ENCODE assay signal across 26 cellular contexts in the genomic region with DNA sequence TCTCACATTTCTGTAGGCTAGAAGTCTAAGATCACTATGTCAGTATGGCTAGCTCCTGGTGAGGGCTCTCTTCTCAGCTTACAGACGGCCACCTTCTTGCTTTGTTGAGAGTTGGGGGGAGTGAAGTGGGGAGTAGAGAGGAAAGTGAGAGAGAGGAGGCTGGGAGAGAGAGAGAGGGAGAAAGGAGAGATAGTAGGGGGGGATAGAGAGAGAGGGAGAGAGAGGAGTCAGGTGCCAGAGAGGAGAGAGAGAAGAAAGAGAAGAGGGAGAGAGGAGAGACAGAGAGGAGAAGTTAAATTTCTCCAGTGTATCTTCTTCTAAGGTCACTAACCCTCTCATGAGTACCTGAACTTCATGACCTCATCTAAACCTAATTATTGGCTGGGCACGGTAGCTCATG. TPM values are rescaled to one million over a fixed set of nuclear protein-coding genes. Genes with fewer than 3 reads are reported as not detected.
DNase-seq lines count a peak whose midpoint lies in the region; ATAC-seq, FAIRE-seq and TF ChIP-seq lines count a peak whose summit lies in the region.
"Had no signal": no experiment of that assay in that cellular context is flagged by ENCODE, and none has a peak within 500 bp of the region (broad histone marks: within the 10 kb centered on the region; RNA-seq: fewer than 3 reads in every experiment).

No MANE protein-coding gene starts in this region.

- DNase-seq in activated CD4-positive, alpha-beta T cell treated with anti-CD3 and anti-CD28 coated beads, Interleukin-2, amount 10 ng/mL, durations not matched to agents 7 days and 5 days: no peak
- no peak for DNase-seq in activated CD4-positive, alpha-beta T cell treated with anti-CD3 and anti-CD28 coated beads for 4 hours
- no peak for DNase-seq in T-helper 17 cell
- DNase-seq in stimulated activated effector memory CD8-positive, alpha-beta T cell treated with anti-CD3 and anti-CD28 coated beads, Interleukin-12 subunit alpha, Interleukin-12 subunit beta, amount 100 ng/mL, for 72 hours (ENCODE audit: low spot score in 2 of 2): no peak
- no peak for DNase-seq in GDM1 (lab: John Stamatoyannopoulos, UW)
- no peak for DNase-seq in H54 (ENCODE audit: insufficient read length, low spot score)
- DNase-seq: 8988T; ACHN; KBM-7; MV-4-11; NCI-H1105 treated with DMSO at 0.1 percent for 48 hours; NCI-H146; NCI-H1930; NCI-H2107; NCI-H524; NCI-H748 treated with DMSO at 0.1 percent for 48 hours; NK-92 treated with Interleukin-12 subunit alpha and Interleukin-12 subunit beta, amount 100 ng/mL, for 24 hours; PC-3; SJCRH30 had no signal

- peaks cover 15% of the 10 kb centered on the region for H3K36me3 Mint-ChIP-seq in activated CD4-positive, alpha-beta T cell treated with anti-CD3 and anti-CD28 coated beads, Interleukin-2, amount 10 ng/mL, durations not matched to agents 7 days and 5 days (ENCODE audit: low read depth)
- H3K36me3 Mint-ChIP-seq in T-helper 17 cell (ENCODE audit: low read depth): peaks cover 5% of the 10 kb centered on the region
- H3K36me3 Mint-ChIP-seq in dendritic cell treated with granulocyte-macrophage colony-stimulating factor and Interleukin-4, amounts not matched to agents 40 ng/mL and 50 ng/mL, for 4 days (ENCODE audit: low read depth): peaks cover 70% of the 10 kb centered on the region
- peaks cover 61% of the 10 kb centered on the region for H3K36me3 Mint-ChIP-seq in stimulated activated effector memory CD8-positive, alpha-beta T cell treated with anti-CD3 and anti-CD28 coated beads, Interleukin-12 subunit alpha, Interleukin-12 subunit beta, amount 100 ng/mL, for 72 hours

- H3K9me3 ChIP-seq in T-helper 17 cell (ENCODE audit: control insufficient read depth, low read length, poor library complexity, severe bottlenecking): no peaks in the 10 kb centered on the region
- H3K9me3 ChIP-seq: HAP-1, SJCRH30 had no signal

- ATAC-seq in T-helper 17 cell: no peak
- no peak for ATAC-seq in stimulated activated effector memory CD8-positive, alpha-beta T cell treated with anti-CD3 and anti-CD28 coated beads, Interleukin-12 subunit alpha, Interleukin-12 subunit beta, amount 100 ng/mL, for 72 hours
- ATAC-seq in GM21619 (IDR thresholded peaks at IDR 0.05; ENCODE audit: unreplicated experiment): no peak
- ATAC-seq: GM23338, PC-3 had no signal

- peak overlapping the region; percentile 27 for H3K27ac Mint-ChIP-seq in activated CD4-positive, alpha-beta T cell treated with anti-CD3 and anti-CD28 coated beads, Interleukin-2, amount 10 ng/mL, durations not matched to agents 7 days and 5 days
- H3K27ac Mint-ChIP-seq in T-helper 17 cell: peak overlapping the region; percentile 19
- H3K27ac Mint-ChIP-seq in dendritic cell treated with granulocyte-macrophage colony-stimulating factor and Interleukin-4, amounts not matched to agents 40 ng/mL and 50 ng/mL, for 4 days: peak overlapping the region; percentile 3
- peak overlapping the region; percentile 0 for H3K27ac Mint-ChIP-seq in stimulated activated effector memory CD8-positive, alpha-beta T cell treated with anti-CD3 and anti-CD28 coated beads, Interleukin-12 subunit alpha, Interleukin-12 subunit beta, amount 100 ng/mL, for 72 hours
- H3K27ac Mint-ChIP-seq: GM23338 had no signal

- H3K4me3 Mint-ChIP-seq in activated CD4-positive, alpha-beta T cell treated with anti-CD3 and anti-CD28 coated beads, Interleukin-2, amount 10 ng/mL, durations not matched to agents 7 days and 5 days: no peak overlapping the region
- no peak overlapping the region for H3K4me3 Mint-ChIP-seq in T-helper 17 cell
- H3K4me3 Mint-ChIP-seq in dendritic cell treated with granulocyte-macrophage colony-stimulating factor and Interleukin-4, amounts not matched to agents 40 ng/mL and 50 ng/mL, for 4 days: no peak overlapping the region
- H3K4me3 Mint-ChIP-seq in stimulated activated effector memory CD8-positive, alpha-beta T cell treated with anti-CD3 and anti-CD28 coated beads, Interleukin-12 subunit alpha, Interleukin-12 subunit beta, amount 100 ng/mL, for 72 hours: no peak overlapping the region
- H3K4me3 Mint-ChIP-seq: GM23338 had no signal

- H3K4me1 Mint-ChIP-seq in activated CD4-positive, alpha-beta T cell treated with anti-CD3 and anti-CD28 coated beads, Interleukin-2, amount 10 ng/mL, durations not matched to agents 7 days and 5 days: peaks cover 10% of the 10 kb centered on the region
- peaks cover 18% of the 10 kb centered on the region for H3K4me1 Mint-ChIP-seq in T-helper 17 cell
- H3K4me1 Mint-ChIP-seq in dendritic cell treated with granulocyte-macrophage colony-stimulating factor and Interleukin-4, amounts not matched to agents 40 ng/mL and 50 ng/mL, for 4 days (ENCODE audit: low read depth): peaks cover 9% of the 10 kb centered on the region
- peaks cover 20% of the 10 kb centered on the region for H3K4me1 Mint-ChIP-seq in stimulated activated effector memory CD8-positive, alpha-beta T cell treated with anti-CD3 and anti-CD28 coated beads, Interleukin-12 subunit alpha, Interleukin-12 subunit beta, amount 100 ng/mL, for 72 hours

- no peak for TF ChIP-seq POLR2A in H54 (IDR thresholded peaks at IDR 0.05; ENCODE audit: low read depth, low read length)

- POLR2A ChIA-PET in activated CD4-positive, alpha-beta T cell treated with anti-CD3 and anti-CD28 coated beads, Interleukin-2, amount 10 ng/mL, durations not matched to agents 7 days and 5 days (lab: Charles Lee): no interaction called here

- H3K9me3 Mint-ChIP-seq in activated CD4-positive, alpha-beta T cell treated with anti-CD3 and anti-CD28 coated beads, Interleukin-2, amount 10 ng/mL, durations not matched to agents 7 days and 5 days: no peaks in the 10 kb centered on the region
- H3K9me3 Mint-ChIP-seq in dendritic cell treated with granulocyte-macrophage colony-stimulating factor and Interleukin-4, amounts not matched to agents 40 ng/mL and 50 ng/mL, for 4 days: no peaks in the 10 kb centered on the region
- H3K9me3 Mint-ChIP-seq in stimulated activated effector memory CD8-positive, alpha-beta T cell treated with anti-CD3 and anti-CD28 coated beads, Interleukin-12 subunit alpha, Interleukin-12 subunit beta, amount 100 ng/mL, for 72 hours: no peaks in the 10 kb centered on the region
- H3K9me3 Mint-ChIP-seq: GM23338 had no signal

- CTCF ChIA-PET in activated CD4-positive, alpha-beta T cell treated with anti-CD3 and anti-CD28 coated beads, Interleukin-2, amount 10 ng/mL, durations not matched to agents 7 days and 5 days (lab: Charles Lee): interaction anchor here (1.0 to 1.8 kb wide), 5 partner anchors 8 to 29 kb away, joined by 3 to 5 read pairs (median 3); a partner anchor contains a TSS

- no peak for FAIRE-seq in H54 (lab: Jason Lieb, UNC)

- H3K27me3 Mint-ChIP-seq in activated CD4-positive, alpha-beta T cell treated with anti-CD3 and anti-CD28 coated beads, Interleukin-2, amount 10 ng/mL, durations not matched to agents 7 days and 5 days: no peaks in the 10 kb centered on the region
- H3K27me3 Mint-ChIP-seq in T-helper 17 cell: no peaks in the 10 kb centered on the region
- H3K27me3 Mint-ChIP-seq in dendritic cell treated with granulocyte-macrophage colony-stimulating factor and Interleukin-4, amounts not matched to agents 40 ng/mL and 50 ng/mL, for 4 days: no peaks in the 10 kb centered on the region

- intact Hi-C loops in dendritic cell treated with granulocyte-macrophage colony-stimulating factor and Interleukin-4, amounts not matched to agents 40 ng/mL and 50 ng/mL, for 4 days (cut with micrococcal nuclease): no loop called here

RNA-seq across cellular contexts. Expression of a gene that starts 28.7 kb away (rescaled TPM):
- 1 to 10 TPM; 6.0 to 6.2 TPM for total RNA-seq in activated CD4-positive, alpha-beta T cell treated with anti-CD3 and anti-CD28 coated beads, Interleukin-2, amount 10 ng/mL, durations not matched to agents 7 days and 5 days
- total RNA-seq in T-helper 17 cell: 1 to 10 TPM; 4.2 to 5.3 TPM

RNA-seq across cellular contexts. Expression of a gene that starts 49.6 kb away (rescaled TPM):
- 10 to 100 TPM; 91.3 to 92.5 TPM for total RNA-seq in activated CD4-positive, alpha-beta T cell treated with anti-CD3 and anti-CD28 coated beads, Interleukin-2, amount 10 ng/mL, durations not matched to agents 7 days and 5 days
- total RNA-seq in T-helper 17 cell: 10 to 100 TPM; 62.4 to 73.0 TPM

RNA-seq across cellular contexts. Expression of a gene that starts 53.0 kb away (rescaled TPM):
- total RNA-seq in activated CD4-positive, alpha-beta T cell treated with anti-CD3 and anti-CD28 coated beads, Interleukin-2, amount 10 ng/mL, durations not matched to agents 7 days and 5 days: under 1 TPM in 1 of 2 experiments, not detected in 1; 0.48 TPM
- total RNA-seq in T-helper 17 cell: 1 to 10 TPM in 1 of 2 donors, under 1 TPM in 1; 0.60 to 2.6 TPM
- total RNA-seq: Daoy, GM23338, LHCN-M2, MCF 10A had no signal

RNA-seq across cellular contexts. Expression of a gene that starts 59.6 kb away (rescaled TPM):
- total RNA-seq in activated CD4-positive, alpha-beta T cell treated with anti-CD3 and anti-CD28 coated beads, Interleukin-2, amount 10 ng/mL, durations not matched to agents 7 days and 5 days: 10 to 100 TPM; 46.2 to 46.6 TPM
- total RNA-seq in T-helper 17 cell: 10 to 100 TPM; 31.0 to 31.9 TPM
